8 cellular contexts compared by ENCODE assay signal in genomic region chr15:31975446-31976229, GRCh38. TPM values are rescaled to one million over a fixed set of nuclear protein-coding genes. Genes with fewer than 3 reads are reported as not detected.
DNase-seq lines count a peak whose midpoint lies in the region; ATAC-seq and TF ChIP-seq lines count a peak whose summit lies in the region.

No MANE protein-coding gene starts in this region.

- H3K9me3 Mint-ChIP-seq in chondrocyte (ENCODE audit: low read depth), result no peaks in the 10 kb centered on the region

- peaks cover 31% of the 10 kb centered on the region for H3K27me3 Mint-ChIP-seq in chondrocyte (ENCODE audit: low read depth)

- no peak overlapping the region for H3K4me3 Mint-ChIP-seq in chondrocyte (ENCODE audit: unreplicated experiment)

- TF ChIP-seq CTCF in GM12872 (IDR thresholded peaks at IDR 0.05; ENCODE audit: insufficient read depth, low read depth, low read length), result peak; percentile 46; the same call in 1 of the 3 replicates
- TF ChIP-seq CTCF in chondrocyte (IDR thresholded peaks at IDR 0.05), result no peak

- no peak overlapping the region for H3K27ac Mint-ChIP-seq in chondrocyte (ENCODE audit: unreplicated experiment)

- H3K36me3 Mint-ChIP-seq in chondrocyte (ENCODE audit: low read depth), result no peaks in the 10 kb centered on the region

- ATAC-seq in GM18511 (IDR thresholded peaks at IDR 0.05; ENCODE audit: unreplicated experiment) (no peak), GM19328 (IDR thresholded peaks at IDR 0.05; ENCODE audit: unreplicated experiment) (no peak)

- peak; percentile 68 for DNase-seq in NCI-H345 (lab: John Stamatoyannopoulos, UW)
- peak; percentile 7 for DNase-seq in dermis blood vessel endothelial cell
- peak; percentile 11 for DNase-seq in pons (ENCODE audit: low spot score)
- DNase-seq in chondrocyte (ENCODE audit: low spot score), result no peak
- no peak for DNase-seq in OCI-M1 (lab: John Stamatoyannopoulos, UW)

- H3K4me1 Mint-ChIP-seq in chondrocyte (ENCODE audit: low read depth), result peaks cover 11% of the 10 kb centered on the region

RNA-seq across cellular contexts. Expression of gene CHRNA7, which starts 54.7 kb away (rescaled TPM):
- 0.34 and 0.79 TPM in 2 replicates for total RNA-seq in dermis blood vessel endothelial cell
- total RNA-seq in chondrocyte, result 1.5 to 2.3 TPM (median 1.9 TPM) in 3 replicates

Comparison
In these comparisons a context has a peak if more than half of its experiments do, and no peak if none do; other contexts are left out.
1. DNase-seq: peak in NCI-H345 (single experiment), dermis blood vessel endothelial cell (single experiment) and pons (single experiment); none in chondrocyte (single experiment) and OCI-M1 (single experiment).